In genomic region chr16:89395150-89396142, GRCh38 we compare ENCODE assay signal across 8 cellular contexts.
DNase-seq lines count a peak whose midpoint lies in the region; ATAC-seq and TF ChIP-seq lines count a peak whose summit lies in the region.

No MANE protein-coding gene starts in this region.

- no peaks in the 10 kb centered on the region for H3K27me3 Mint-ChIP-seq in mesothelial cell of epicardium (ENCODE audit: low read depth)

- intact Hi-C loops in dorsolateral prefrontal cortex (cut with DNase I) = no loop called here

- peak overlapping the region in 41 of 59 donors; percentile 0 to 41 (median 14) for H3K4me3 ChIP-seq in dorsolateral prefrontal cortex

- peak overlapping the region; percentile 89 for H3K27ac Mint-ChIP-seq in mesothelial cell of epicardium

- no peaks in the 10 kb centered on the region for H3K27me3 ChIP-seq in dorsolateral prefrontal cortex

- H3K4me3 Mint-ChIP-seq in mesothelial cell of epicardium = no peak overlapping the region

- peak; percentile 63 for DNase-seq in NCI-H2171 treated with DMSO at 0.1 percent for 48 hours (lab: John Stamatoyannopoulos, UW)
- DNase-seq in dorsolateral prefrontal cortex = peak; percentile 64 to 87 (median 80)
- DNase-seq in mesothelial cell of epicardium (ENCODE audit: low spot score in 2 of 2, unreplicated experiment in 2 of 2) = peak in 1 of 2 experiments; percentile 76
- DNase-seq in ureter (ENCODE audit: low spot score) = peak; percentile 91

- H3K9me3 Mint-ChIP-seq in mesothelial cell of epicardium = no peaks in the 10 kb centered on the region

- H3K36me3 Mint-ChIP-seq in mesothelial cell of epicardium = no peaks in the 10 kb centered on the region

- H3K4me1 Mint-ChIP-seq in mesothelial cell of epicardium = peaks cover 40% of the 10 kb centered on the region

- ATAC-seq in HG03342 (IDR thresholded peaks at IDR 0.05; ENCODE audit: unreplicated experiment) (no peak), GM18517 (IDR thresholded peaks at IDR 0.05; ENCODE audit: unreplicated experiment) (no peak), HG03139 (IDR thresholded peaks at IDR 0.05; ENCODE audit: unreplicated experiment) (no peak)

- H3K27ac ChIP-seq in C4-2B (peak overlapping the region; percentile 58), dorsolateral prefrontal cortex (peak overlapping the region in 56 of 59 donors; percentile 2 to 86 (median 58))

- no peak for TF ChIP-seq CTCF in C4-2B (conservative IDR thresholded peaks at IDR 0.05)
- TF ChIP-seq CTCF in dorsolateral prefrontal cortex (IDR thresholded peaks at IDR 0.05 in 54 of 56, conservative IDR thresholded peaks at IDR 0.05 in 2 of 56; ENCODE audit: low read depth in 1 of 56, partially characterized antibody in 56 of 56) = peak in 3 of 56 donors; percentile 11 to 19 (median 11)
- no peak for TF ChIP-seq CTCF in mesothelial cell of epicardium (IDR thresholded peaks at IDR 0.05; ENCODE audit: unreplicated experiment)
